Comparison of ENCODE assay signal across 30 cellular contexts in genomic region chr20:52448513-52448912, GRCh38.
"Had no signal": no experiment of that assay in that cellular context is flagged by ENCODE, and none has a peak within 500 bp of the region (broad histone marks: within the 10 kb centered on the region; RNA-seq: fewer than 3 reads in every experiment).

No MANE protein-coding gene starts in this region.

- H3K4me3 ChIP-seq: body of pancreas, gastroesophageal sphincter, ovary, skin epidermis, upper lobe of left lung had no signal

- H3K27me3 ChIP-seq: body of pancreas, ovary, upper lobe of left lung had no signal

- ATAC-seq: activated CD8-positive, alpha-beta memory T cell treated with anti-CD3 and anti-CD28 coated beads, Interleukin-2, amount 10 ng/mL, durations not matched to agents 7 days and 5 days; activated CD8-positive, alpha-beta T cell treated with anti-CD3 and anti-CD28 coated beads, Interleukin-2, amount 10 ng/mL, durations not matched to agents 7 days and 5 days; activated T-cell treated with anti-CD3 and anti-CD28 coated beads, Interleukin-2, amount 50 U/mL, for 72 hours; body of pancreas; effector memory CD8-positive, alpha-beta T cell; gastroesophageal sphincter; left colon; sciatic nerve; stimulated activated naive CD8-positive, alpha-beta T cell treated with anti-CD3 and anti-CD28 coated beads, Interleukin-15, amount 100 ng/mL, for 72 hours had no signal

- H3K27ac Mint-ChIP-seq: activated B cell treated with CpG ODN at 0.5 μM for 24 hours; activated CD8-positive, alpha-beta memory T cell treated with anti-CD3 and anti-CD28 coated beads, Interleukin-2, amount 10 ng/mL, durations not matched to agents 7 days and 5 days; activated CD8-positive, alpha-beta T cell treated with anti-CD3 and anti-CD28 coated beads, Interleukin-2, amount 10 ng/mL, durations not matched to agents 7 days and 5 days; activated naive CD8-positive, alpha-beta T cell; activated T-cell treated with anti-CD3 and anti-CD28 coated beads, Interleukin-2, amount 50 U/mL, for 72 hours; effector memory CD8-positive, alpha-beta T cell; mesothelial cell of epicardium; progenitor cell of endocrine pancreas; stimulated activated naive CD8-positive, alpha-beta T cell treated with anti-CD3 and anti-CD28 coated beads, Interleukin-15, amount 100 ng/mL, for 72 hours had no signal

- H3K4me1 Mint-ChIP-seq: activated B cell treated with CpG ODN at 0.5 μM for 24 hours; activated CD8-positive, alpha-beta memory T cell treated with anti-CD3 and anti-CD28 coated beads, Interleukin-2, amount 10 ng/mL, durations not matched to agents 7 days and 5 days; naive B cell; stimulated activated naive CD8-positive, alpha-beta T cell treated with anti-CD3 and anti-CD28 coated beads, Interleukin-15, amount 100 ng/mL, for 72 hours had no signal

- H3K9me3 ChIP-seq: body of pancreas, gastroesophageal sphincter, ovary, upper lobe of left lung had no signal

- DNase-seq: activated B cell treated with CpG ODN at 0.5 μM for 24 hours; activated CD4-positive, alpha-beta T cell treated with anti-CD3 and anti-CD28 coated beads, Interleukin-2, amount 50 U/mL, for 1 hour; activated CD8-positive, alpha-beta memory T cell treated with anti-CD3 and anti-CD28 coated beads, Interleukin-2, amount 10 ng/mL, durations not matched to agents 7 days and 5 days; activated CD8-positive, alpha-beta T cell treated with anti-CD3 and anti-CD28 coated beads, Interleukin-2, amount 10 ng/mL, durations not matched to agents 7 days and 5 days; activated naive CD4-positive, alpha-beta T cell treated with Interleukin-2 at 50 U/mL for 16 hours; activated T-cell treated with anti-CD3 and anti-CD28 coated beads for 4 hours; activated T-cell treated with anti-CD3 and anti-CD28 coated beads, Interleukin-2, amount 50 U/mL, for 72 hours; aorta; body of pancreas; cortex of kidney; effector memory CD8-positive, alpha-beta T cell; erythroblast; hippocampal formation; kidney; left colon; mammary epithelial cell; naive B cell; ovary; stimulated activated CD4-positive, alpha-beta T cell treated with anti-CD3 and anti-CD28 coated beads, Interleukin-12 subunit alpha, Interleukin-12 subunit beta, amount 100 ng/mL, for 4 hours; stimulated activated CD4-positive, alpha-beta T cell treated with anti-CD3 and anti-CD28 coated beads, Interleukin-4, amount 100 ng/mL, for 1 hour; stimulated activated naive CD8-positive, alpha-beta T cell treated with anti-CD3 and anti-CD28 coated beads, Interleukin-15, amount 100 ng/mL, for 72 hours; substantia nigra; T-helper 2 cell; upper lobe of left lung had no signal

- H3K27me3 Mint-ChIP-seq: activated B cell treated with CpG ODN at 0.5 μM for 24 hours; activated CD8-positive, alpha-beta memory T cell treated with anti-CD3 and anti-CD28 coated beads, Interleukin-2, amount 10 ng/mL, durations not matched to agents 7 days and 5 days; activated naive CD8-positive, alpha-beta T cell; effector memory CD8-positive, alpha-beta T cell; naive B cell; progenitor cell of endocrine pancreas; stimulated activated naive CD8-positive, alpha-beta T cell treated with anti-CD3 and anti-CD28 coated beads, Interleukin-15, amount 100 ng/mL, for 72 hours had no signal

- H3K36me3 Mint-ChIP-seq: activated CD8-positive, alpha-beta memory T cell treated with anti-CD3 and anti-CD28 coated beads, Interleukin-2, amount 10 ng/mL, durations not matched to agents 7 days and 5 days; activated naive CD8-positive, alpha-beta T cell; mesothelial cell of epicardium; naive B cell had no signal

- H3K4me3 Mint-ChIP-seq: activated B cell treated with CpG ODN at 0.5 μM for 24 hours; activated CD8-positive, alpha-beta memory T cell treated with anti-CD3 and anti-CD28 coated beads, Interleukin-2, amount 10 ng/mL, durations not matched to agents 7 days and 5 days; activated CD8-positive, alpha-beta T cell treated with anti-CD3 and anti-CD28 coated beads, Interleukin-2, amount 10 ng/mL, durations not matched to agents 7 days and 5 days; activated naive CD8-positive, alpha-beta T cell; activated T-cell treated with anti-CD3 and anti-CD28 coated beads, Interleukin-2, amount 50 U/mL, for 72 hours; effector memory CD8-positive, alpha-beta T cell; mesothelial cell of epicardium; naive B cell; stimulated activated naive CD8-positive, alpha-beta T cell treated with anti-CD3 and anti-CD28 coated beads, Interleukin-15, amount 100 ng/mL, for 72 hours had no signal

- H3K9me3 Mint-ChIP-seq: activated B cell treated with CpG ODN at 0.5 μM for 24 hours; activated T-cell treated with anti-CD3 and anti-CD28 coated beads, Interleukin-2, amount 50 U/mL, for 72 hours; effector memory CD8-positive, alpha-beta T cell; mesothelial cell of epicardium; naive B cell; stimulated activated naive CD8-positive, alpha-beta T cell treated with anti-CD3 and anti-CD28 coated beads, Interleukin-15, amount 100 ng/mL, for 72 hours had no signal

- H3K4me1 ChIP-seq: body of pancreas, gastroesophageal sphincter, upper lobe of left lung had no signal

- H3K36me3 ChIP-seq: gastroesophageal sphincter, ovary, upper lobe of left lung had no signal
